ENCODE assay signal across 28 cellular contexts in genomic region chr17:27485711-27486495, GRCh38. TPM values are rescaled to one million over a fixed set of nuclear protein-coding genes. Genes with fewer than 3 reads are reported as not detected.
DNase-seq lines count a peak whose midpoint lies in the region; ATAC-seq, FAIRE-seq and TF ChIP-seq lines count a peak whose summit lies in the region.
"Had no signal": no experiment of that assay in that cellular context is flagged by ENCODE, and none has a peak within 500 bp of the region (broad histone marks: within the 10 kb centered on the region; RNA-seq: fewer than 3 reads in every experiment).

No MANE protein-coding gene starts in this region.

- H3K4me1 Mint-ChIP-seq in WTC11 (peaks cover 45% of the 10 kb centered on the region), memory B cell (peaks cover 30% of the 10 kb centered on the region)

- H3K4me1 ChIP-seq in smooth muscle cell (ENCODE audit: low read depth) (peaks cover 30% of the 10 kb centered on the region), GM23248 (ENCODE audit: insufficient read depth) (peaks cover 6% of the 10 kb centered on the region; the same call in 1 of the 2 replicates)
- H3K4me1 ChIP-seq: SJCRH30 had no signal

- no peak overlapping the region for H3K9ac ChIP-seq in smooth muscle cell (ENCODE audit: low read depth)
- H3K9ac ChIP-seq in GM23248: no peak overlapping the region

- H3K79me2 ChIP-seq in smooth muscle cell (ENCODE audit: low read depth) (peaks cover 99% of the 10 kb centered on the region), GM23248 (ENCODE audit: insufficient read depth) (no peaks in the 10 kb centered on the region)

- H3K9me2 ChIP-seq in GM23248 (ENCODE audit: insufficient read depth): no peaks in the 10 kb centered on the region

- H3K4me3 Mint-ChIP-seq in WTC11: no peak overlapping the region
- H3K4me3 Mint-ChIP-seq in memory B cell: no peak overlapping the region
- H3K4me3 Mint-ChIP-seq: activated naive CD4-positive, alpha-beta T cell treated with anti-CD3 and anti-CD28 coated beads, Interleukin-2, amount 50 U/mL, for 24 hours; effector memory CD8-positive, alpha-beta T cell; naive thymus-derived CD4-positive, alpha-beta T cell had no signal

- in situ Hi-C loops in GM23248 (cut with MboI): no loop called here

- peak; percentile 60 for DNase-seq in D341Med (ENCODE audit: low spot score)
- no peak for DNase-seq in WTC11 (ENCODE audit: low spot score)
- no peak for DNase-seq in memory B cell (ENCODE audit: low spot score in 2 of 2)
- no peak for DNase-seq in smooth muscle cell (lab: John Stamatoyannopoulos, UW; ENCODE audit: unreplicated experiment)
- no peak for DNase-seq in frontal cortex (ENCODE audit: low spot score in 2 of 2)
- DNase-seq in activated CD8-positive, alpha-beta memory T cell treated with anti-CD3 and anti-CD28 coated beads, Interleukin-2, amount 50 U/mL, for 48 hours: no peak
- no peak for DNase-seq in GM23248
- DNase-seq: ACHN; activated CD4-positive, alpha-beta T cell treated with anti-CD3 and anti-CD28 coated beads, Interleukin-2, amount 50 U/mL, for 48 hours; activated CD8-positive, alpha-beta memory T cell treated with anti-CD3 and anti-CD28 coated beads, Interleukin-2, amount 50 U/mL, for 4 hours; Calu3; effector memory CD8-positive, alpha-beta T cell; foreskin fibroblast; mesendoderm; naive thymus-derived CD4-positive, alpha-beta T cell; NCI-H1105; NCI-H2029 treated with DMSO at 0.1 percent for 48 hours; NCI-H226; SJCRH30; stimulated activated CD8-positive, alpha-beta memory T cell treated with anti-CD3 and anti-CD28 coated beads, Interleukin-4, amount 100 ng/mL, for 48 hours had no signal

- no peak for FAIRE-seq in frontal cortex (lab: Jason Lieb, UNC)
- FAIRE-seq: GM18507 had no signal

- CTCF ChIA-PET in WTC11 (lab: Charles Lee): interaction anchor here (0.6 kb wide), 1 partner anchor 114 kb away, joined by 4 read pairs; no protein-coding TSS in a partner anchor

- H3K4me3 ChIP-seq in smooth muscle cell (no peak overlapping the region), GM23248 (no peak overlapping the region)
- H3K4me3 ChIP-seq: cardiac muscle cell, coronary artery, SJCRH30 had no signal

- H3F3A ChIP-seq in smooth muscle cell (ENCODE audit: low read depth) (peaks cover 26% of the 10 kb centered on the region), GM23248 (ENCODE audit: insufficient read depth) (no peaks in the 10 kb centered on the region)

- H3K9me3 Mint-ChIP-seq in WTC11 (no peaks in the 10 kb centered on the region), memory B cell (no peaks in the 10 kb centered on the region)
- H3K9me3 Mint-ChIP-seq: activated naive CD4-positive, alpha-beta T cell treated with anti-CD3 and anti-CD28 coated beads, Interleukin-2, amount 50 U/mL, for 24 hours; effector memory CD8-positive, alpha-beta T cell; naive thymus-derived CD4-positive, alpha-beta T cell had no signal

- peak overlapping the region; percentile 51 for H3K27ac ChIP-seq in smooth muscle cell (ENCODE audit: low read depth)
- no peak overlapping the region for H3K27ac ChIP-seq in GM23248
- H3K27ac ChIP-seq: C4-2B, cardiac muscle cell, coronary artery, SJCRH30 had no signal

- H3K4me2 ChIP-seq in smooth muscle cell: peak overlapping the region; percentile 61
- H3K4me2 ChIP-seq in GM23248 (ENCODE audit: unreplicated experiment): no peak overlapping the region

- H3K27me3 Mint-ChIP-seq in WTC11 (ENCODE audit: low read depth) (no peaks in the 10 kb centered on the region), memory B cell (no peaks in the 10 kb centered on the region)
- H3K27me3 Mint-ChIP-seq: activated naive CD4-positive, alpha-beta T cell treated with anti-CD3 and anti-CD28 coated beads, Interleukin-2, amount 50 U/mL, for 24 hours; effector memory CD8-positive, alpha-beta T cell; naive thymus-derived CD4-positive, alpha-beta T cell had no signal

- 33% methylated on average over 8 of the region's 8 CpGs for WGBS in smooth muscle cell (ENCODE audit: low lambda C conversion rate)
- WGBS in GM23248 (ENCODE audit: low coverage in 1 of 2, low lambda C conversion rate in 2 of 2, missing lambda C conversion rate in 2 of 2), 2 experiments: 59 to 66% methylated on average over 8 of the region's 8 CpGs

- ATAC-seq in WTC11 (no peak), memory B cell (ENCODE audit: low read depth) (no peak), HG02884 (IDR thresholded peaks at IDR 0.05; ENCODE audit: unreplicated experiment) (no peak)
- ATAC-seq: activated CD4-positive, CD25-positive, alpha-beta regulatory T cell treated with anti-CD3 and anti-CD28 coated beads, Interleukin-2, amount 50 U/mL, for 24 hours; effector memory CD8-positive, alpha-beta T cell; naive thymus-derived CD4-positive, alpha-beta T cell; Panc1 had no signal

- TF ChIP-seq CTCF in WTC11 (IDR thresholded peaks at IDR 0.05): no peak
- no peak for TF ChIP-seq CTCF in smooth muscle cell (IDR thresholded peaks at IDR 0.05; ENCODE audit: borderline replicate concordance, insufficient read depth, poor library complexity, severe bottlenecking)

- H3K9me3 ChIP-seq in smooth muscle cell (replicated peaks; ENCODE audit: low read depth) (no peaks in the 10 kb centered on the region), GM23248 (ENCODE audit: low read depth) (no peaks in the 10 kb centered on the region)
- H3K9me3 ChIP-seq: SJCRH30 had no signal

- H3K27me3 ChIP-seq in smooth muscle cell (ENCODE audit: low read depth): no peaks in the 10 kb centered on the region
- no peaks in the 10 kb centered on the region for H3K27me3 ChIP-seq in GM23248 (replicated peaks; ENCODE audit: insufficient read depth)
- H3K27me3 ChIP-seq: cardiac muscle cell, SJCRH30 had no signal

- H3K36me3 ChIP-seq in smooth muscle cell (ENCODE audit: low read depth): no peaks in the 10 kb centered on the region
- H3K36me3 ChIP-seq in GM23248 (ENCODE audit: low read depth): no peaks in the 10 kb centered on the region
- H3K36me3 ChIP-seq: cardiac muscle cell, SJCRH30 had no signal

- POLR2A ChIA-PET in WTC11 (lab: Charles Lee): no interaction called here

- H2AFZ ChIP-seq in smooth muscle cell (ENCODE audit: low read depth): no peak overlapping the region
- no peak overlapping the region for H2AFZ ChIP-seq in GM23248

- peaks cover 100% of the 10 kb centered on the region for H4K20me1 ChIP-seq in smooth muscle cell (ENCODE audit: low read depth)
- no peaks in the 10 kb centered on the region for H4K20me1 ChIP-seq in GM23248 (ENCODE audit: insufficient read depth)

- H3K27ac Mint-ChIP-seq in WTC11 (0 out of 2 replicates have a peak overlapping the region, but pooled peaks have one; percentile 7), memory B cell (peak overlapping the region; percentile 63)
- H3K27ac Mint-ChIP-seq: activated naive CD4-positive, alpha-beta T cell treated with anti-CD3 and anti-CD28 coated beads, Interleukin-2, amount 50 U/mL, for 24 hours had no signal

- H3K36me3 Mint-ChIP-seq in WTC11: peaks cover 16% of the 10 kb centered on the region
- peaks cover 7% of the 10 kb centered on the region for H3K36me3 Mint-ChIP-seq in memory B cell

TF ChIP-seq in WTC11, 78 proteins besides CTCF, POLR2A, EP300 and RAD21:
- TF ChIP-seq ESRRA (CRISPR knock-in tag; IDR thresholded peaks at IDR 0.05; ENCODE audit: borderline replicate concordance) (no peak), PRRX2 (CRISPR knock-in tag; IDR thresholded peaks at IDR 0.05) (no peak), RORB (CRISPR knock-in tag; IDR thresholded peaks at IDR 0.05) (no peak), SOX15 (CRISPR knock-in tag; IDR thresholded peaks at IDR 0.05) (no peak), ZNF121 (CRISPR knock-in tag; IDR thresholded peaks at IDR 0.05) (no peak), ZNF232 (CRISPR knock-in tag; IDR thresholded peaks at IDR 0.05) (no peak)

RNA-seq across cellular contexts. Expression of gene KSR1, which starts 29.7 kb away (rescaled TPM):
- 38.0 to 45.5 TPM (median 39.7 TPM) in 3 replicates for total RNA-seq in WTC11 (2021)
- 65.1 and 69.2 TPM in 2 replicates for total RNA-seq in smooth muscle cell
- 40.4 and 53.2 TPM in 2 replicates for polyA plus RNA-seq in smooth muscle cell
- 12.6 TPM for total RNA-seq in frontal cortex
- total RNA-seq in GM23248 (2014; rRNA removed; shearing (Covaris generic)): 2.5 and 9.6 TPM in 2 replicates
- polyA plus RNA-seq in GM23248 (2016; fragmentation: Nextera tagmentation; extraction: Ambion mirVana): 0.98 and 1.3 TPM in 2 replicates
